Comparison of ENCODE assay signal across 10 cellular contexts in the genomic region with DNA sequence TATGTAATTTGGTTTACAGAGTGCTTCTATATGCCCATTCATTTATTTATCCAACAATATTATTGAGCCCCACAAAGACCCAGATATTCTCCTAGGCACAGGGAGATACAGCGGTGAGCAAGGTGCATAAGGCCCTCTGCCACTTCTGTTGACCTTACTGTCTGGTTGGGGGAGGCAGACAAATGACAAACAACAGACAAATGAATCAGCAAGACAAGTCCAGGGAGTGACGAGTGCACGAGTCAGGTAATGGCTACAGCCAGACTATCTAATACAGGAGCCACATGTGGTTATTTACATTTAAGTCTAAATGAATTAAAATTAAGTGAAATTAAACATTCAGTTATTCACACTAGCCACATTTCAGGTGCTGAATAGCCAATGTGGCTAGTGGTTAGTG. TPM values are rescaled to one million over a fixed set of nuclear protein-coding genes. Genes with fewer than 3 reads are reported as not detected.
DNase-seq lines count a peak whose midpoint lies in the region; ATAC-seq, FAIRE-seq and TF ChIP-seq lines count a peak whose summit lies in the region.
"Had no signal": no experiment of that assay in that cellular context is flagged by ENCODE, and none has a peak within 500 bp of the region (broad histone marks: within the 10 kb centered on the region; RNA-seq: fewer than 3 reads in every experiment).

No MANE protein-coding gene starts in this region.

- CTCF ChIA-PET in PC-3 (lab: Charles Lee): no interaction called here

- H3K9me2 ChIP-seq in PC-3 (replicated peaks; ENCODE audit: low read length): no peaks in the 10 kb centered on the region

- TF ChIP-seq CTCF in GM12865 (IDR thresholded peaks at IDR 0.05; ENCODE audit: insufficient read depth, low read depth, low read length, missing control alignments) (no peak), PC-3 (conservative IDR thresholded peaks at IDR 0.05; ENCODE audit: low read depth, low read length) (no peak), right lobe of liver (IDR thresholded peaks at IDR 0.05) (no peak)

- H3K27ac ChIP-seq in PC-3 (ENCODE audit: low read length): peak overlapping the region; percentile 99
- peak overlapping the region; percentile 37 to 63 (median 48) for H3K27ac ChIP-seq in right lobe of liver
- no peak overlapping the region for H3K27ac ChIP-seq in small intestine (ENCODE audit: low read depth in 1 of 2, low read length in 1 of 2)

- no peaks in the 10 kb centered on the region for H4K20me1 ChIP-seq in PC-3 (ENCODE audit: low read length)

- BruUV-seq in PC-3 (replicated peaks; lab: Mats Ljungman, UMichigan): no TSS peak

- DNase-seq in GM12865 (ENCODE audit: low read depth) (peak; percentile 46), PC-3 (peak; percentile 83), right lobe of liver (peak in 2 of 3 donors; percentile 41 to 48), DMS79 treated with DMSO at 0.1 percent for 48 hours (lab: John Stamatoyannopoulos, UW) (no peak), small intestine (no peak), NCI-H446 (lab: John Stamatoyannopoulos, UW) (no peak), occipital lobe (lab: John Stamatoyannopoulos, UW) (no peak)
- DNase-seq: SIG-M5 had no signal

- ATAC-seq in HG02642 (IDR thresholded peaks at IDR 0.05; ENCODE audit: poor library complexity, unreplicated experiment) (peak; percentile 12), PC-3 (peak; percentile 11), right lobe of liver (peak; percentile 85 to 93 (median 88))

- H3K36me3 ChIP-seq in PC-3 (ENCODE audit: low read depth, low read length) (peaks cover 18% of the 10 kb centered on the region), right lobe of liver (no peaks in the 10 kb centered on the region), small intestine (ENCODE audit: control insufficient read depth in 2 of 2, insufficient read depth in 2 of 2, low read length in 2 of 2) (no peaks in the 10 kb centered on the region)
- H3K36me3 ChIP-seq: transverse colon had no signal

- peak overlapping the region; percentile 93 for H3K9ac ChIP-seq in PC-3 (ENCODE audit: low read length)

- intact Hi-C loops in PC-3 (cut with micrococcal nuclease): no loop called here
- intact Hi-C loops in right lobe of liver (cut with DNase I): no loop called here

- H3K79me2 ChIP-seq in PC-3 (ENCODE audit: low read length): peaks cover 44% of the 10 kb centered on the region

- H2AFZ ChIP-seq in PC-3 (ENCODE audit: low read length): no peak overlapping the region

- H3F3A ChIP-seq in PC-3 (ENCODE audit: low read length, unreplicated experiment): peaks cover 3% of the 10 kb centered on the region

- H3K27me3 ChIP-seq in PC-3 (ENCODE audit: low read length): no peaks in the 10 kb centered on the region
- no peaks in the 10 kb centered on the region for H3K27me3 ChIP-seq in right lobe of liver
- H3K27me3 ChIP-seq in small intestine (ENCODE audit: control insufficient read depth in 2 of 2, insufficient read depth in 2 of 2, low read length in 2 of 2): no peaks in the 10 kb centered on the region
- H3K27me3 ChIP-seq: transverse colon had no signal

- H3K9me3 ChIP-seq in PC-3 (ENCODE audit: low read length) (no peaks in the 10 kb centered on the region), right lobe of liver (no peaks in the 10 kb centered on the region), small intestine (ENCODE audit: control insufficient read depth, low read depth) (no peaks in the 10 kb centered on the region)
- H3K9me3 ChIP-seq: transverse colon had no signal

- POLR2A ChIA-PET in PC-3 (lab: Charles Lee; ENCODE audit: unreplicated experiment): no interaction called here

- FAIRE-seq in small intestine (lab: Jason Lieb, UNC): no peak

- no peak for TF ChIP-seq POLR2A in right lobe of liver (IDR thresholded peaks at IDR 0.05)

- H3K4me1 ChIP-seq in PC-3 (ENCODE audit: insufficient read depth, low read length) (peaks cover 59% of the 10 kb centered on the region), right lobe of liver (peaks cover 0 to 18% (median 4%) of the 10 kb centered on the region in 4 donors), small intestine (ENCODE audit: control insufficient read depth in 2 of 2, insufficient read depth in 1 of 2, low read depth in 1 of 2, low read length in 1 of 2) (peaks cover 0 to 6% of the 10 kb centered on the region in 2 donors)

- WGBS in right lobe of liver (ENCODE audit: insufficient coverage, low coverage, low lambda C conversion rate, missing lambda C conversion rate): 24% methylated on average over 3 of the region's 3 CpGs
- 80 to 87% (median 83%) methylated on average over 3 of the region's 3 CpGs for WGBS in small intestine, 3 donors

- H3K4me3 ChIP-seq in GM12865 (ENCODE audit: low read depth, low read length): no peak overlapping the region
- no peak overlapping the region for H3K4me3 ChIP-seq in PC-3 (ENCODE audit: low read length)
- H3K4me3 ChIP-seq in right lobe of liver: no peak overlapping the region
- H3K4me3 ChIP-seq in small intestine (ENCODE audit: low read depth in 1 of 2, low read length in 2 of 2): no peak overlapping the region
- H3K4me3 ChIP-seq: transverse colon had no signal

- H3K4me2 ChIP-seq in PC-3 (ENCODE audit: low read length): peak overlapping the region; percentile 60

RNA-seq across cellular contexts. Expression of a gene that starts 22.0 kb away (rescaled TPM):
- total RNA-seq in PC-3 (2014; rRNA removed) (169 and 171 TPM in 2 replicates), right lobe of liver (10 to 100 TPM in 3 of 6 experiments, 1 to 10 TPM in 3; 7.6 to 19.8 (median 12.9) TPM), occipital lobe (5.9 TPM)
- polyA plus RNA-seq in small intestine: 10 to 100 TPM; 15.9 to 26.2 (median 21.9) TPM

Comparison
In these comparisons a context has a peak if more than half of its experiments do, and no peak if none do; other contexts are left out.
1. DNase-seq: peak in GM12865 (single experiment), PC-3 (single experiment) and right lobe of liver (2 of 3); none in DMS79 treated with DMSO at 0.1 percent for 48 hours (single experiment), small intestine (single experiment), NCI-H446 (0 of 2) and occipital lobe (single experiment).
2. ATAC-seq: peak in every context shown above with its lines; median percentile 88 in right lobe of liver; 12 in HG02642; 11 in PC-3.
3. H3K27ac ChIP-seq: peak in PC-3 (single experiment) and right lobe of liver (3 of 3); none in small intestine (0 of 2).